In the genomic region with DNA sequence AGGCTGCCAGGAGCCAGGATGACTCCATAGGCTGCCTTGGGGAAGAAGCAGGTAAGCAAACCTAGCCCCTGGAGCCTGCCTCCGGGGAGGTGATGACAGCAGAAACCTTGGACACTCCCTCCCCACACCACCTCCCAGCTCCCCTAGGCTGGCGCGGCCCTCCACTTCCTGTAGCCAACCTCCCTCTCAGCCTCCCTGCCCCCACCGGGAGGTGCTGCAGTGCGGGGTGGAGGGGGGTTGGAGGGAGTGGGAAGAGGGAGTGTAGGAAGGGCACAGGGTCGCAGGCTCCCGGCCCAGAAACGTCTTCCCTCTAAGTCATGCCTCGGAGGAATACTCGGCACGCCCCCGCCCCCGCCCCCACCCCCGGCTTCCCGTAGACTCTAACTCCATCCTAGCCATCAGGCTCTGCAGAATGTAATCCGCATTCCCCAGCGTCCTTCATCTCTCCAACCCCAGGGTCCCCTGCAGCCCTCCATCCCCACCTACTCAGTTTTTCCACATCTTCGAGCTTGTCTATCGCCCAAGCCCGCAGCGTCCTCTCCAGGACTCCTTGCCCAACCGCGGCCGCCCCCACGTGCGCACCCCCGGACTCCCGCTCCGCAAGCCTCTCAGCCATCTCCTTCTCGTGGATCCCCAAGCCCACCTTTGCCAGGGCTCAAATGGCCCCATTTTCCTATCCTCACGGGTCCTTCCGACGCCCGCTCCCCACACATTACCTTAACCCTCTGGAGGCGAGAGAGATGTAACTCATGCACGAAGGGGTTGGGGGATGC, we compare ENCODE assay signal across 8 cellular contexts. TPM values are rescaled to one million over a fixed set of nuclear protein-coding genes. Genes with fewer than 3 reads are reported as not detected.
DNase-seq lines count a peak whose midpoint lies in the region; ATAC-seq and TF ChIP-seq lines count a peak whose summit lies in the region.

No MANE protein-coding gene starts in this region.

- peak overlapping the region; percentile 83 for H3K9ac ChIP-seq in ES-I3 (ENCODE audit: low read depth, low read length)
- peak overlapping the region; percentile 97 for H3K9ac ChIP-seq in HUES64 (ENCODE audit: low read depth, low read length)
- H3K9ac ChIP-seq in neuronal stem cell (ENCODE audit: low read depth, low read length, poor library complexity) = peak overlapping the region; percentile 94

- peak overlapping the region; percentile 86 for H3K4ac ChIP-seq in neuronal stem cell (ENCODE audit: low read length)

- CTCF ChIA-PET in activated naive CD4-positive, alpha-beta T cell treated with anti-CD3 and anti-CD28 coated beads, Interleukin-2, amount 10 ng/mL, durations not matched to agents 7 days and 5 days (lab: Charles Lee) = interaction anchor here (0.7 to 4.1 kb wide), 22 partner anchors 12 to 304 kb away, joined by 3 to 49 read pairs (median 6); a partner anchor contains a TSS

- under 1% methylated on average over 34 of the region's 36 CpGs for whole genome bisulfite sequencing in HUES64
- WGBS in neuronal stem cell (ENCODE audit: extremely low coverage in 2 of 2, insufficient read length in 2 of 2, insufficient replicate concordance in 1 of 2), 2 donors = no CpG with 5 or more reads among the region's 36 CpGs
- 0 to 1% methylated on average over 30 to 35 of the region's 36 CpGs for WGBS in tibial nerve, 2 donors

- no peak for TF ChIP-seq POLR2A in tibial nerve (IDR thresholded peaks at IDR 0.05)

- no peak for TF ChIP-seq CTCF in tibial nerve (IDR thresholded peaks at IDR 0.05)

- no peak overlapping the region for H3K14ac ChIP-seq in neuronal stem cell (ENCODE audit: low read length)

- peaks cover 4% of the 10 kb centered on the region for H3K79me1 ChIP-seq in neuronal stem cell (ENCODE audit: low read depth, low read length)

- H3K23ac ChIP-seq in neuronal stem cell (ENCODE audit: low read depth, low read length, poor library complexity) = peak overlapping the region; percentile 67

- peak overlapping the region; percentile 100 for H2AFZ ChIP-seq in neuronal stem cell (ENCODE audit: low read length)

- ATAC-seq in GM19328 (IDR thresholded peaks at IDR 0.05; ENCODE audit: unreplicated experiment) = no peak

- no peaks in the 10 kb centered on the region for H3K9me3 ChIP-seq in ES-I3 (ENCODE audit: control insufficient read depth, insufficient read depth, low read length)
- H3K9me3 ChIP-seq in HUES64 (ENCODE audit: insufficient read depth, low read depth, low read length) = no peaks in the 10 kb centered on the region
- peaks cover 0 to 1% of the 10 kb centered on the region in 2 donors for H3K9me3 ChIP-seq in neuronal stem cell (replicated peaks in 1 of 2; ENCODE audit: control insufficient read depth in 2 of 2, insufficient read depth in 1 of 2, low read depth in 1 of 2, low read length in 2 of 2)
- H3K9me3 ChIP-seq in tibial nerve = no peaks in the 10 kb centered on the region

- H3K27me3 ChIP-seq in HUES64 (ENCODE audit: insufficient read depth, low read length) = no peaks in the 10 kb centered on the region
- H3K27me3 ChIP-seq in neuronal stem cell (ENCODE audit: control insufficient read depth in 3 of 3, insufficient read depth in 3 of 3, low read depth in 1 of 3, low read length in 3 of 3) = no peaks in the 10 kb centered on the region
- H3K27me3 ChIP-seq in tibial nerve = no peaks in the 10 kb centered on the region

- H2BK5ac ChIP-seq in neuronal stem cell (ENCODE audit: low read length) = peak overlapping the region; percentile 83

- H3K4me3 ChIP-seq in HUES64 (ENCODE audit: low read length) (peak overlapping the region; percentile 98), neuronal stem cell (ENCODE audit: low read length in 2 of 2) (peak overlapping the region; percentile 89 to 98), tibial nerve (peak overlapping the region; percentile 72 to 92 (median 82))

- peaks cover 20% of the 10 kb centered on the region for H3K36me3 Mint-ChIP-seq in activated naive CD4-positive, alpha-beta T cell treated with anti-CD3 and anti-CD28 coated beads, Interleukin-2, amount 10 ng/mL, durations not matched to agents 7 days and 5 days

- peak; percentile 71 for DNase-seq in RPMI8226
- DNase-seq in activated naive CD4-positive, alpha-beta T cell treated with anti-CD3 and anti-CD28 coated beads, Interleukin-2, amount 10 ng/mL, durations not matched to agents 7 days and 5 days = peak; percentile 79
- peak; percentile 40 for DNase-seq in globus pallidus (ENCODE audit: low spot score)
- DNase-seq in neuronal stem cell (ENCODE audit: low spot score) = peak; percentile 63
- peak; percentile 22 to 39 for DNase-seq in tibial nerve (ENCODE audit: low spot score in 2 of 2)

- H3K9me3 Mint-ChIP-seq in activated naive CD4-positive, alpha-beta T cell treated with anti-CD3 and anti-CD28 coated beads, Interleukin-2, amount 10 ng/mL, durations not matched to agents 7 days and 5 days = peaks cover under 1% of the 10 kb centered on the region

- peak overlapping the region; percentile 95 for H3K4me2 ChIP-seq in neuronal stem cell (ENCODE audit: insufficient read depth, low read length, poor library complexity, severe bottlenecking)

- H3K27me3 Mint-ChIP-seq in activated naive CD4-positive, alpha-beta T cell treated with anti-CD3 and anti-CD28 coated beads, Interleukin-2, amount 10 ng/mL, durations not matched to agents 7 days and 5 days = no peaks in the 10 kb centered on the region

- peak overlapping the region; percentile 74 for H4K8ac ChIP-seq in neuronal stem cell (ENCODE audit: low read depth, low read length)

- H3K4me1 Mint-ChIP-seq in activated naive CD4-positive, alpha-beta T cell treated with anti-CD3 and anti-CD28 coated beads, Interleukin-2, amount 10 ng/mL, durations not matched to agents 7 days and 5 days = peaks cover 58% of the 10 kb centered on the region

- H4K91ac ChIP-seq in neuronal stem cell (ENCODE audit: low read depth, low read length, poor library complexity) = no peak overlapping the region

- peak overlapping the region; percentile 84 for H2BK15ac ChIP-seq in neuronal stem cell (ENCODE audit: low read length)

- peaks cover 12% of the 10 kb centered on the region for H3K4me1 ChIP-seq in ES-I3 (ENCODE audit: insufficient read depth, low read length)
- H3K4me1 ChIP-seq in HUES64 (ENCODE audit: insufficient read depth, low read length) = peaks cover 6% of the 10 kb centered on the region
- H3K4me1 ChIP-seq in neuronal stem cell (ENCODE audit: control insufficient read depth in 2 of 2, insufficient read depth in 1 of 2, low read depth in 1 of 2, low read length in 2 of 2) = peaks cover 8 to 12% of the 10 kb centered on the region in 2 donors
- H3K4me1 ChIP-seq in tibial nerve = peaks cover 0 to 26% (median 14%) of the 10 kb centered on the region in 4 donors

- peak overlapping the region; percentile 88 for H3K4me3 Mint-ChIP-seq in activated naive CD4-positive, alpha-beta T cell treated with anti-CD3 and anti-CD28 coated beads, Interleukin-2, amount 10 ng/mL, durations not matched to agents 7 days and 5 days

- peak overlapping the region; percentile 99 for H3K18ac ChIP-seq in neuronal stem cell (ENCODE audit: low read length)

- no peak overlapping the region for H2BK12ac ChIP-seq in neuronal stem cell (ENCODE audit: low read length)

- H2AK5ac ChIP-seq in neuronal stem cell (ENCODE audit: low read depth, low read length) = peak overlapping the region; percentile 79

- no peak overlapping the region for H2BK120ac ChIP-seq in neuronal stem cell (ENCODE audit: low read depth, low read length)

- peak overlapping the region; percentile 81 for H3K27ac Mint-ChIP-seq in activated naive CD4-positive, alpha-beta T cell treated with anti-CD3 and anti-CD28 coated beads, Interleukin-2, amount 10 ng/mL, durations not matched to agents 7 days and 5 days

- peaks cover 8% of the 10 kb centered on the region for H3K36me3 ChIP-seq in ES-I3 (ENCODE audit: insufficient read depth, low read length)
- peaks cover 30% of the 10 kb centered on the region for H3K36me3 ChIP-seq in HUES64 (ENCODE audit: insufficient read depth, low read length)
- H3K36me3 ChIP-seq in neuronal stem cell (replicated peaks in 1 of 2; ENCODE audit: control insufficient read depth in 2 of 2, insufficient read depth in 2 of 2, low read length in 2 of 2) = peaks cover 13 to 21% of the 10 kb centered on the region in 2 donors
- H3K36me3 ChIP-seq in tibial nerve = peaks cover 0 to 26% (median 0%) of the 10 kb centered on the region in 3 donors

- H3K27ac ChIP-seq in HUES64 (ENCODE audit: low read depth, low read length) (peak overlapping the region; percentile 80), neuronal stem cell (replicated peaks; ENCODE audit: low read length) (peak overlapping the region; percentile 79), tibial nerve (peak overlapping the region; percentile 37 to 98 (median 96))

- no peak for TF ChIP-seq EP300 in tibial nerve (IDR thresholded peaks at IDR 0.05)

RNA-seq across cellular contexts. Expression of a gene that starts 0.5 kb away (rescaled TPM):
- polyA plus RNA-seq in HUES64 (2013, experiment 1 of 2) = 28.7 TPM
- polyA plus RNA-seq in HUES64 (2013, experiment 2 of 2) = 28.3 TPM
- 72.2 TPM for polyA plus RNA-seq in neuronal stem cell (2013, experiment 1 of 2)
- polyA plus RNA-seq in neuronal stem cell (2013, experiment 2 of 2) = 73.0 TPM
- 10 to 100 TPM; 14.0 to 38.8 (median 31.9) TPM for total RNA-seq in tibial nerve

RNA-seq across cellular contexts. Expression of a gene that starts 23.3 kb away (rescaled TPM):
- polyA plus RNA-seq in HUES64 (2013, experiment 1 of 2) = 0.30 TPM
- polyA plus RNA-seq in HUES64 (2013, experiment 2 of 2) = 0.13 TPM
- polyA plus RNA-seq in neuronal stem cell (2013, experiment 1 of 2) = 0.01 TPM
- polyA plus RNA-seq in neuronal stem cell (2013, experiment 2 of 2) = not detected
- not detected for total RNA-seq in tibial nerve

RNA-seq across cellular contexts. Expression of a gene that starts 23.5 kb away (rescaled TPM):
- 305 TPM for polyA plus RNA-seq in HUES64 (2013, experiment 1 of 2)
- polyA plus RNA-seq in HUES64 (2013, experiment 2 of 2) = 296 TPM
- 266 TPM for polyA plus RNA-seq in neuronal stem cell (2013, experiment 1 of 2)
- polyA plus RNA-seq in neuronal stem cell (2013, experiment 2 of 2) = 270 TPM
- total RNA-seq in tibial nerve = 100 to 1,000 TPM in 1 of 4 donors, 10 to 100 TPM in 3; 75.4 to 133 (median 87.7) TPM

RNA-seq across cellular contexts. Expression of a gene that starts 28.9 kb away (rescaled TPM):
- polyA plus RNA-seq in HUES64 (2013, experiment 1 of 2) = 5.6 TPM
- 5.1 TPM for polyA plus RNA-seq in HUES64 (2013, experiment 2 of 2)
- 9.4 TPM for polyA plus RNA-seq in neuronal stem cell (2013, experiment 1 of 2)
- 10.4 TPM for polyA plus RNA-seq in neuronal stem cell (2013, experiment 2 of 2)
- 10 to 100 TPM; 26.9 to 36.9 (median 32.6) TPM for total RNA-seq in tibial nerve
